In the genomic region with DNA sequence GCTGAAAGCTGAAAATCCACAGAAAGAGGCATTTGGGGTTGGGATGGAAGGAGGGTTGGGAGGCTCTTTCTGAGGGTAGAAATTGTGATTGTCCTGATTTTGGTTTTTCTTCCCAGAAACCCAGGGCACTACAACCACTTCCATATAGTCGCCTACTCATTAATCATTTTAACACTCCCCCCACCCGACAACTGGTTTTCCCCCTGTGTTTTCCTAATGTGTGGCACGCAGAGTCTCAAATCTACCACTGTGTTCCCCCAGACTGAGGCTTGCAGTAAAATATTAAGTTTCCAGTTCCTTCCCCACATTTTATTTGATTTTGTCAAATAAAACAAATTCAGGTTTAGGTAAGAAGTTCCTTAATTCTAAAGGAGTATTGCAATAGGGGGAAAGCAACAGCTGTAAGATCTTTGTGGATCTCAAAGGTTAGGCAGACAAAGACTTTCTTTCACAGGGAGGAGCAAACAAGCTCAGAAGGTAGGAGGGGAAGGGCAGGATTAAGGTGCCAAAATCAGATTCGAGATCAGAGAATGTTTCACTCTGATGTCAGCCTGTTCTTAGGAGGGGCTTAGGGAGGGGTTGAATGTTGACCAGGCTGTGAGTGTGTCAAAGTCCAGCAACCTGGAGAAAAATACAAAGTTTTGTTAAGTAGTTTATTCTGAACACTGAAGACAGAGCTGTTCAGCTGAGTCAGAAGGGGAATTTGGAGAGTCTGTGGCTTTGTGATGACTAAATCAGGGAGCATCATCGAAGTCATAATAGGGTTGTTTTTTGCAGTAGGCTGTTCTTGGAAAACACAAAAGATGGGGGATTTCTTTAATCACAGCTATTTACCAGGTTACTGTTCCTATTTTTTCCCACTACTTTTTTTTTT, we compare ENCODE assay signal across 1 cellular context.
TF ChIP-seq lines count a peak whose summit lies in the region.

No MANE protein-coding gene starts in this region.

TF ChIP-seq in HepG2, 621 proteins besides CTCF, POLR2A, EP300 and RAD21 (continued from another document and continues in another):
- no peak for TF ChIP-seq THAP9 (CRISPR knock-in tag; IDR thresholded peaks at IDR 0.05; ENCODE audit: borderline replicate concordance)
- TF ChIP-seq, protein P1, sequence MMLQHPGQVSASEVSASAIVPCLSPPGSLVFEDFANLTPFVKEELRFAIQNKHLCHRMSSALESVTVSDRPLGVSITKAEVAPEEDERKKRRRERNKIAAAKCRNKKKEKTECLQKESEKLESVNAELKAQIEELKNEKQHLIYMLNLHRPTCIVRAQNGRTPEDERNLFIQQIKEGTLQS (CRISPR knock-in tag; IDR thresholded peaks at IDR 0.05) = peak; percentile 70
- TF ChIP-seq, protein P2, sequence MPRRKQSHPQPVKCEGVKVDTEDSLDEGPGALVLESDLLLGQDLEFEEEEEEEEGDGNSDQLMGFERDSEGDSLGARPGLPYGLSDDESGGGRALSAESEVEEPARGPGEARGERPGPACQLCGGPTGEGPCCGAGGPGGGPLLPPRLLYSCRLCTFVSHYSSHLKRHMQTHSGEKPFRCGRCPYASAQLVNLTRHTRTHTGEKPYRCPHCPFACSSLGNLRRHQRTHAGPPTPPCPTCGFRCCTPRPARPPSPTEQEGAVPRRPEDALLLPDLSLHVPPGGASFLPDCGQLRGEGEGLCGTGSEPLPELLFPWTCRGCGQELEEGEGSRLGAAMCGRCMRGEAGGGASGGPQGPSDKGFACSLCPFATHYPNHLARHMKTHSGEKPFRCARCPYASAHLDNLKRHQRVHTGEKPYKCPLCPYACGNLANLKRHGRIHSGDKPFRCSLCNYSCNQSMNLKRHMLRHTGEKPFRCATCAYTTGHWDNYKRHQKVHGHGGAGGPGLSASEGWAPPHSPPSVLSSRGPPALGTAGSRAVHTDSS (CRISPR knock-in tag; conservative IDR thresholded peaks at IDR 0.05) = no peak
- TF ChIP-seq ZNF552 (CRISPR knock-in tag; IDR thresholded peaks at IDR 0.05; ENCODE audit: borderline replicate concordance) = no peak
- TF ChIP-seq, protein P3, sequence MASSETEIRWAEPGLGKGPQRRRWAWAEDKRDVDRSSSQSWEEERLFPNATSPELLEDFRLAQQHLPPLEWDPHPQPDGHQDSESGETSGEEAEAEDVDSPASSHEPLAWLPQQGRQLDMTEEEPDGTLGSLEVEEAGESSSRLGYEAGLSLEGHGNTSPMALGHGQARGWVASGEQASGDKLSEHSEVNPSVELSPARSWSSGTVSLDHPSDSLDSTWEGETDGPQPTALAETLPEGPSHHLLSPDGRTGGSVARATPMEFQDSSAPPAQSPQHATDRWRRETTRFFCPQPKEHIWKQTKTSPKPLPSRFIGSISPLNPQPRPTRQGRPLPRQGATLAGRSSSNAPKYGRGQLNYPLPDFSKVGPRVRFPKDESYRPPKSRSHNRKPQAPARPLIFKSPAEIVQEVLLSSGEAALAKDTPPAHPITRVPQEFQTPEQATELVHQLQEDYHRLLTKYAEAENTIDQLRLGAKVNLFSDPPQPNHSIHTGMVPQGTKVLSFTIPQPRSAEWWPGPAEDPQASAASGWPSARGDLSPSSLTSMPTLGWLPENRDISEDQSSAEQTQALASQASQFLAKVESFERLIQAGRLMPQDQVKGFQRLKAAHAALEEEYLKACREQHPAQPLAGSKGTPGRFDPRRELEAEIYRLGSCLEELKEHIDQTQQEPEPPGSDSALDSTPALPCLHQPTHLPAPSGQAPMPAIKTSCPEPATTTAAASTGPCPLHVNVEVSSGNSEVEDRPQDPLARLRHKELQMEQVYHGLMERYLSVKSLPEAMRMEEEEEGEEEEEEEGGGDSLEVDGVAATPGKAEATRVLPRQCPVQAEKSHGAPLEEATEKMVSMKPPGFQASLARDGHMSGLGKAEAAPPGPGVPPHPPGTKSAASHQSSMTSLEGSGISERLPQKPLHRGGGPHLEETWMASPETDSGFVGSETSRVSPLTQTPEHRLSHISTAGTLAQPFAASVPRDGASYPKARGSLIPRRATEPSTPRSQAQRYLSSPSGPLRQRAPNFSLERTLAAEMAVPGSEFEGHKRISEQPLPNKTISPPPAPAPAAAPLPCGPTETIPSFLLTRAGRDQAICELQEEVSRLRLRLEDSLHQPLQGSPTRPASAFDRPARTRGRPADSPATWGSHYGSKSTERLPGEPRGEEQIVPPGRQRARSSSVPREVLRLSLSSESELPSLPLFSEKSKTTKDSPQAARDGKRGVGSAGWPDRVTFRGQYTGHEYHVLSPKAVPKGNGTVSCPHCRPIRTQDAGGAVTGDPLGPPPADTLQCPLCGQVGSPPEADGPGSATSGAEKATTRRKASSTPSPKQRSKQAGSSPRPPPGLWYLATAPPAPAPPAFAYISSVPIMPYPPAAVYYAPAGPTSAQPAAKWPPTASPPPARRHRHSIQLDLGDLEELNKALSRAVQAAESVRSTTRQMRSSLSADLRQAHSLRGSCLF (CRISPR knock-in tag; IDR thresholded peaks at IDR 0.05; ENCODE audit: borderline replicate concordance) = no peak
- no peak for TF ChIP-seq POLR2AphosphoS5 (IDR thresholded peaks at IDR 0.05; ENCODE audit: low read depth, low read length)
- TF ChIP-seq ARNT (IDR thresholded peaks at IDR 0.05) = no peak
- no peak for TF ChIP-seq TAF15 (IDR thresholded peaks at IDR 0.05; ENCODE audit: low read depth, low read length, poor library complexity, severe bottlenecking)
- TF ChIP-seq NAIF1 (CRISPR knock-in tag; IDR thresholded peaks at IDR 0.05; ENCODE audit: borderline replicate concordance) = no peak
- no peak for TF ChIP-seq BRD4 (CRISPR knock-in tag; IDR thresholded peaks at IDR 0.05)
- TF ChIP-seq CEBPG (CRISPR knock-in tag; IDR thresholded peaks at IDR 0.05) = peak; percentile 43
- TF ChIP-seq, protein P4, sequence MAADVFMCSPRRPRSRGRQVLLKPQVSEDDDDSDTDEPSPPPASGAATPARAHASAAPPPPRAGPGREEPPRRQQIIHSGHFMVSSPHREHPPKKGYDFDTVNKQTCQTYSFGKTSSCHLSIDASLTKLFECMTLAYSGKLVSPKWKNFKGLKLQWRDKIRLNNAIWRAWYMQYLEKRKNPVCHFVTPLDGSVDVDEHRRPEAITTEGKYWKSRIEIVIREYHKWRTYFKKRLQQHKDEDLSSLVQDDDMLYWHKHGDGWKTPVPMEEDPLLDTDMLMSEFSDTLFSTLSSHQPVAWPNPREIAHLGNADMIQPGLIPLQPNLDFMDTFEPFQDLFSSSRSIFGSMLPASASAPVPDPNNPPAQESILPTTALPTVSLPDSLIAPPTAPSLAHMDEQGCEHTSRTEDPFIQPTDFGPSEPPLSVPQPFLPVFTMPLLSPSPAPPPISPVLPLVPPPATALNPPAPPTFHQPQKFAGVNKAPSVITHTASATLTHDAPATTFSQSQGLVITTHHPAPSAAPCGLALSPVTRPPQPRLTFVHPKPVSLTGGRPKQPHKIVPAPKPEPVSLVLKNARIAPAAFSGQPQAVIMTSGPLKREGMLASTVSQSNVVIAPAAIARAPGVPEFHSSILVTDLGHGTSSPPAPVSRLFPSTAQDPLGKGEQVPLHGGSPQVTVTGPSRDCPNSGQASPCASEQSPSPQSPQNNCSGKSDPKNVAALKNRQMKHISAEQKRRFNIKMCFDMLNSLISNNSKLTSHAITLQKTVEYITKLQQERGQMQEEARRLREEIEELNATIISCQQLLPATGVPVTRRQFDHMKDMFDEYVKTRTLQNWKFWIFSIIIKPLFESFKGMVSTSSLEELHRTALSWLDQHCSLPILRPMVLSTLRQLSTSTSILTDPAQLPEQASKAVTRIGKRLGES (CRISPR knock-in tag; IDR thresholded peaks at IDR 0.05; ENCODE audit: borderline replicate concordance) = no peak
- no peak for TF ChIP-seq ATF1 (CRISPR knock-in tag; IDR thresholded peaks at IDR 0.05)
- no peak for TF ChIP-seq MED13 (CRISPR knock-in tag; IDR thresholded peaks at IDR 0.05)
- TF ChIP-seq KDM5B (CRISPR knock-in tag; IDR thresholded peaks at IDR 0.05; ENCODE audit: borderline replicate concordance) = no peak
- TF ChIP-seq ZNF792 (CRISPR knock-in tag; IDR thresholded peaks at IDR 0.05) = peak; percentile 39; the same call in 1 of the 2 replicates
- TF ChIP-seq RFX3 (CRISPR knock-in tag; IDR thresholded peaks at IDR 0.05) = no peak
- no peak for TF ChIP-seq ZNF879 (CRISPR knock-in tag; IDR thresholded peaks at IDR 0.05)
- TF ChIP-seq ZSCAN30 (CRISPR knock-in tag; IDR thresholded peaks at IDR 0.05) = no peak
- TF ChIP-seq SAP130 (CRISPR knock-in tag; IDR thresholded peaks at IDR 0.05; ENCODE audit: low read depth) = peak; percentile 54
- no peak for TF ChIP-seq TFDP2 (CRISPR knock-in tag; IDR thresholded peaks at IDR 0.05)
- no peak for TF ChIP-seq NCOA1 (CRISPR knock-in tag; IDR thresholded peaks at IDR 0.05)
- TF ChIP-seq CC2D1A (CRISPR knock-in tag; IDR thresholded peaks at IDR 0.05) = no peak
- no peak for TF ChIP-seq ZNF773 (CRISPR knock-in tag; IDR thresholded peaks at IDR 0.05; ENCODE audit: borderline replicate concordance)
- no peak for TF ChIP-seq THAP11 (CRISPR knock-in tag; IDR thresholded peaks at IDR 0.05)
- TF ChIP-seq MTF2 (CRISPR knock-in tag; IDR thresholded peaks at IDR 0.05; ENCODE audit: borderline replicate concordance) = no peak
- TF ChIP-seq NCOA2 (CRISPR knock-in tag; IDR thresholded peaks at IDR 0.05) = peak; percentile 73
- no peak for TF ChIP-seq YY1 (IDR thresholded peaks at IDR 0.05; ENCODE audit: insufficient read depth, insufficient replicate concordance, low read depth, low read length)
- no peak for TF ChIP-seq ZBTB1 (CRISPR knock-in tag; IDR thresholded peaks at IDR 0.05; ENCODE audit: borderline replicate concordance)
- TF ChIP-seq GATAD2A (CRISPR knock-in tag; IDR thresholded peaks at IDR 0.05) = peak; percentile 88
- TF ChIP-seq HOXA3 (CRISPR knock-in tag; IDR thresholded peaks at IDR 0.05) = no peak
- TF ChIP-seq ZNF331 (CRISPR knock-in tag; IDR thresholded peaks at IDR 0.05) = peak; percentile 77
- no peak for TF ChIP-seq ZNF276 (CRISPR knock-in tag; IDR thresholded peaks at IDR 0.05; ENCODE audit: low read depth)
- no peak for TF ChIP-seq ZBTB26 (CRISPR knock-in tag; IDR thresholded peaks at IDR 0.05; ENCODE audit: borderline replicate concordance)
- TF ChIP-seq, protein P5, sequence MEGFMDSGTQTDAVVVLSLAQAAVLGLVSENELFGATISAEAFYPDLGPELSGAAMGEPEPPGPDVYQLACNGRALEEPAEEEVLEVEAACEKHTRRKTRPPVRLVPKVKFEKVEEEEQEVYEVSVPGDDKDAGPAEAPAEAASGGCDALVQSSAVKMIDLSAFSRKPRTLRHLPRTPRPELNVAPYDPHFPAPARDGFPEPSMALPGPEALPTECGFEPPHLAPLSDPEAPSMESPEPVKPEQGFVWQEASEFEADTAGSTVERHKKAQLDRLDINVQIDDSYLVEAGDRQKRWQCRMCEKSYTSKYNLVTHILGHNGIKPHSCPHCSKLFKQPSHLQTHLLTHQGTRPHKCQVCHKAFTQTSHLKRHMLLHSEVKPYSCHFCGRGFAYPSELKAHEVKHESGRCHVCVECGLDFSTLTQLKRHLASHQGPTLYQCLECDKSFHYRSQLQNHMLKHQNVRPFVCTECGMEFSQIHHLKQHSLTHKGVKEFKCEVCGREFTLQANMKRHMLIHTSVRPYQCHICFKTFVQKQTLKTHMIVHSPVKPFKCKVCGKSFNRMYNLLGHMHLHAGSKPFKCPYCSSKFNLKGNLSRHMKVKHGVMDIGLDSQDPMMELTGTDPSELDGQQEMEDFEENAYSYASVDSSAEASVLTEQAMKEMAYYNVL (CRISPR knock-in tag; IDR thresholded peaks at IDR 0.05; ENCODE audit: borderline replicate concordance) = no peak; the same call in 1 of the 2 replicates
- TF ChIP-seq NFE2 (CRISPR knock-in tag; IDR thresholded peaks at IDR 0.05) = no peak
- no peak for TF ChIP-seq ZNF569 (CRISPR knock-in tag; IDR thresholded peaks at IDR 0.05; ENCODE audit: borderline replicate concordance)
- no peak for TF ChIP-seq JUND (CRISPR knock-in tag; IDR thresholded peaks at IDR 0.05)
- no peak; the same call in 1 of the 2 replicates for TF ChIP-seq RXRA (CRISPR knock-in tag; IDR thresholded peaks at IDR 0.05)
- TF ChIP-seq REXO4 (CRISPR knock-in tag; IDR thresholded peaks at IDR 0.05; ENCODE audit: borderline replicate concordance) = no peak
